Comparison of ENCODE assay signal across 29 cellular contexts in the genomic region with DNA sequence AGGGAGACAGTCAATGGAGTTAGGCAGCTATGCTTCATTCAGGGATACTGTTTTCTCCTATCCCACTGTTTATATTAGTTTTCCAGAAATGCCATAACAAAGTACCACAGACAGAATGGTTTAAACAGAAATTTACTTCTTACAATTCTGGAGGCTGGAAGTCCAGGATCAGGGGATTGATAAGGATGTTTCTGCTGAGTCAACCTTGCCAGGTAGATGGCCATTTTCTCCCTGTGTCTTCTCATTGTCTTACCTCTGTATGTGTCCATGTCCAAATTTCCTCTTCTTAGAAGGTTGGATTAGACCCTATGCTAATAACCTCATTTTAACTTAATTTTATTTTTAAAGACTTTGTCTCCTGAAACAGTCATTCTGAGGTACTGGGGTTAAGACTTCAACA. TPM values are rescaled to one million over a fixed set of nuclear protein-coding genes. Genes with fewer than 3 reads are reported as not detected.
"Had no signal": no experiment of that assay in that cellular context is flagged by ENCODE, and none has a peak within 500 bp of the region (broad histone marks: within the 10 kb centered on the region; RNA-seq: fewer than 3 reads in every experiment).

No MANE protein-coding gene starts in this region.

- DNase-seq: stimulated activated CD4-positive, alpha-beta T cell treated with anti-CD3 and anti-CD28 coated beads, Interleukin-2, amount 100 ng/mL, for 48 hours; stimulated activated CD4-positive, alpha-beta T cell treated with anti-CD3 and anti-CD28 coated beads, Interleukin-4, amount 100 ng/mL, for 1 hour; stimulated activated CD4-positive, alpha-beta T cell treated with anti-CD3 and anti-CD28 coated beads, Interleukin-4, amount 100 ng/mL, for 24 hours; stimulated activated CD4-positive, alpha-beta T cell treated with anti-CD3 and anti-CD28 coated beads, Interleukin-4, amount 100 ng/mL, for 4 hours; stimulated activated CD8-positive, alpha-beta memory T cell treated with anti-CD3 and anti-CD28 coated beads, Interleukin-4, amount 100 ng/mL, for 48 hours; stimulated activated naive B cell treated with anti-CD40 and anti-IgM and Interleukin-4, amounts not matched to agents 10 μg/mL and 1 μg/mL and 100 μg/mL, for 72 hours; stimulated activated naive CD4-positive, alpha-beta T cell; stimulated activated naive CD4-positive, alpha-beta T cell treated with Interleukin-2 at 50 U/mL for 16 hours; stimulated activated naive CD8-positive, alpha-beta T cell treated with anti-CD3 and anti-CD28 coated beads, Interleukin-15, amount 100 ng/mL, for 72 hours; stimulated activated naive CD8-positive, alpha-beta T cell treated with anti-CD3 and anti-CD28 coated beads, Interleukin-15, Interleukin-2, amounts not matched to agents 100 U/mL and 50 U/mL, for 24 hours; stomach; substantia nigra; testis; thyroid gland; tibial artery; transverse colon; trophoblast cell; upper lobe of left lung; upper lobe of right lung; uterus had no signal

- H3K36me3 ChIP-seq: stomach, suprapubic skin, thoracic aorta, thyroid gland, tibial artery, transverse colon, upper lobe of left lung, upper lobe of right lung, uterus, vagina had no signal

- H3K27me3 ChIP-seq: stomach, suprapubic skin, testis, thyroid gland, tibial artery, tibial nerve, transverse colon, upper lobe of left lung, upper lobe of right lung, uterus, vagina had no signal

- H3K4me1 ChIP-seq: stomach, suprapubic skin, testis, tibial artery, tibial nerve, transverse colon, upper lobe of left lung, upper lobe of right lung, uterus, vagina had no signal

- H3K4me3 ChIP-seq: stomach, suprapubic skin, testis, thoracic aorta, thyroid gland, tibial artery, tibial nerve, transverse colon, upper lobe of left lung, upper lobe of right lung, uterus, vagina had no signal

- ATAC-seq: stimulated activated effector memory CD8-positive, alpha-beta T cell treated with anti-CD3 and anti-CD28 coated beads, Interleukin-12 subunit alpha, Interleukin-12 subunit beta, amount 100 ng/mL, for 72 hours; stimulated activated memory B cell treated with anti-CD40 and anti-IgM and Interleukin-4, amounts not matched to agents 10 μg/mL and 1 μg/mL and 100 μg/mL, for 72 hours; stimulated activated naive B cell treated with anti-CD40 and anti-IgM and Interleukin-4, amounts not matched to agents 10 μg/mL and 1 μg/mL and 100 μg/mL, for 72 hours; stimulated activated naive CD8-positive, alpha-beta T cell treated with anti-CD3 and anti-CD28 coated beads, Interleukin-15, amount 100 ng/mL, for 72 hours; stimulated activated naive CD8-positive, alpha-beta T cell treated with anti-CD3 and anti-CD28 coated beads, Interleukin-15, Interleukin-2, amounts not matched to agents 100 U/mL and 50 U/mL, for 24 hours; upper lobe of right lung had no signal

- FAIRE-seq: urothelium cell line had no signal

- H3K27ac ChIP-seq: stomach, suprapubic skin, testis, thoracic aorta, thyroid gland, tibial artery, tibial nerve, transverse colon, upper lobe of left lung, upper lobe of right lung, uterus, vagina had no signal

- H3K9me3 ChIP-seq: stomach, suprapubic skin, testis, thoracic aorta, thyroid gland, tibial artery, transverse colon, upper lobe of left lung, upper lobe of right lung, uterus, vagina had no signal

RNA-seq across cellular contexts. Expression of a gene that starts 20.5 kb away (rescaled TPM):
- total RNA-seq: subcutaneous adipose tissue, thyroid gland, transverse colon, urinary bladder had no signal
